9 cellular contexts compared by ENCODE assay signal in genomic region chr2:241010531-241011295, GRCh38. TPM values are rescaled to one million over a fixed set of nuclear protein-coding genes. Genes with fewer than 3 reads are reported as not detected.
DNase-seq lines count a peak whose midpoint lies in the region; ATAC-seq and TF ChIP-seq lines count a peak whose summit lies in the region.
"Had no signal": no experiment of that assay in that cellular context is flagged by ENCODE, and none has a peak within 500 bp of the region (broad histone marks: within the 10 kb centered on the region; RNA-seq: fewer than 3 reads in every experiment).

No MANE protein-coding gene starts in this region.

- H3K36me3 ChIP-seq in skeletal muscle satellite cell (ENCODE audit: insufficient read depth, low read length) (peaks cover 10% of the 10 kb centered on the region), WERI-Rb-1 (no peaks in the 10 kb centered on the region)

- H3K9me3 ChIP-seq in skeletal muscle satellite cell (replicated peaks; ENCODE audit: low read length) (no peaks in the 10 kb centered on the region), WERI-Rb-1 (ENCODE audit: severe bottlenecking) (no peaks in the 10 kb centered on the region)

- intact Hi-C loops in left ventricle myocardium superior (cut with micrococcal nuclease) = no loop called here

- ATAC-seq in left ventricle myocardium superior = no peak

- H3K4me1 ChIP-seq in skeletal muscle satellite cell (ENCODE audit: control insufficient read depth, insufficient read depth, low read length) = peaks cover 29% of the 10 kb centered on the region

- H3K27me3 ChIP-seq in skeletal muscle satellite cell (ENCODE audit: control insufficient read depth, insufficient read depth, low read length) (no peaks in the 10 kb centered on the region), WERI-Rb-1 (ENCODE audit: insufficient read depth, low read depth, severe bottlenecking) (no peaks in the 10 kb centered on the region)

- DNase-seq in HFF-Myc (ENCODE audit: extremely low read depth, low read depth) = no peak
- peak; percentile 15 for DNase-seq in activated CD8-positive, alpha-beta memory T cell treated with anti-CD3 and anti-CD28 coated beads, Interleukin-2, amount 50 U/mL, for 4 hours
- DNase-seq in left ventricle myocardium superior = peak; percentile 16
- DNase-seq in SKM-1 (lab: John Stamatoyannopoulos, UW; ENCODE audit: unreplicated experiment) = no peak
- no peak for DNase-seq in AG08396 (ENCODE audit: low spot score)
- no peak for DNase-seq in WERI-Rb-1
- DNase-seq in NCI-H1930 (lab: John Stamatoyannopoulos, UW) = no peak
- DNase-seq: stimulated activated CD4-positive, alpha-beta T cell treated with anti-CD3 and anti-CD28 coated beads, Interleukin-2, amount 100 ng/mL, for 48 hours had no signal

- H3K27ac ChIP-seq in WERI-Rb-1 = no peak overlapping the region

- peak overlapping the region; percentile 25 for H3K4me3 ChIP-seq in HFF-Myc (replicated peaks; ENCODE audit: low read depth, low read length)
- H3K4me3 ChIP-seq in skeletal muscle satellite cell (ENCODE audit: low read length) = peak overlapping the region; percentile 66
- H3K4me3 ChIP-seq in WERI-Rb-1 (ENCODE audit: low read depth, low read length) = no peak overlapping the region

- H3K4me2 ChIP-seq in skeletal muscle satellite cell (ENCODE audit: low read length) = peak overlapping the region; percentile 87

- peak overlapping the region; percentile 67 for H3K9ac ChIP-seq in skeletal muscle satellite cell (ENCODE audit: low read depth, low read length)

- TF ChIP-seq CTCF in HFF-Myc (IDR thresholded peaks at IDR 0.05; ENCODE audit: low read depth, low read length, missing control alignments) = no peak
- TF ChIP-seq CTCF in WERI-Rb-1 (IDR thresholded peaks at IDR 0.05; ENCODE audit: low read depth, low read length) = no peak

RNA-seq across cellular contexts. Expression of gene SNED1, which starts 12.3 kb away (rescaled TPM):
- total RNA-seq in left ventricle myocardium superior = 7.4 TPM
- total RNA-seq in skeletal muscle satellite cell (2012; rRNA removed) = 88.2 and 134 TPM in 2 replicates

Comparison
In these comparisons a context has a peak if more than half of its experiments do, and no peak if none do; other contexts are left out.
1. DNase-seq: peak in activated CD8-positive, alpha-beta memory T cell treated with anti-CD3 and anti-CD28 coated beads, Interleukin-2, amount 50 U/mL, for 4 hours (single experiment) and left ventricle myocardium superior (single experiment); none in HFF-Myc (single experiment), SKM-1 (single experiment), AG08396 (single experiment), WERI-Rb-1 (single experiment) and NCI-H1930 (0 of 2).